In the genomic region with DNA sequence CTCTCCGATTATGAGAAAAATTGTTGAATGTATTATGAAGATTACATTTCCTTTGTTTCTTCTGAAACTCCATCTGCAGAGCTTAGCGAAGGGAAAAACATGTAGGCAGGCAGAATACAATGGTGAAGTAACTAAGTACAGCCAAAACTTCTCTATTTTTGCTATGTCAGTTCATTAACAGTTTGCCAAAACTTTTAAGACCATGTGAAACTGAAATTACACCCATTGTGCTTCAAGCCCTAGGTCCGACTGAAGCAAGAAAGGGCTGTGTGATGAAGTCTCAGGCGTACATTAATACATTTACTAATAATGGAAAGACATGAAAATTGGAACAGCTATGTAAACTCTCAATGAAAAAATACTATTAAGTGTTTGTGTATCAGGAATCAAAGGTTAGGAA, we compare ENCODE assay signal across 10 cellular contexts.
"Had no signal": no experiment of that assay in that cellular context is flagged by ENCODE, and none has a peak within 500 bp of the region (broad histone marks: within the 10 kb centered on the region; RNA-seq: fewer than 3 reads in every experiment).

No MANE protein-coding gene starts in this region.

- H3K9ac ChIP-seq: GM23248 had no signal

- H3K9me3 ChIP-seq: HAP-1 had no signal

- H3K9me3 Mint-ChIP-seq: HFFc6 had no signal

- H3K4me3 ChIP-seq: GM23248, HAP-1 had no signal

- H3K27me3 Mint-ChIP-seq: IgD-negative memory B cell had no signal

- H3K4me3 Mint-ChIP-seq: HFFc6, IgD-negative memory B cell had no signal

- H3K4me1 ChIP-seq: HAP-1 had no signal

- FAIRE-seq: HepG2 had no signal

- H3K27ac ChIP-seq: GM23248, HL-60 had no signal

- DNase-seq: GM23248, GOT3, H7, HFFc6, KBM-7 had no signal

- H3K27ac Mint-ChIP-seq: HFFc6 had no signal

- ATAC-seq: HCT116, HepG2 had no signal

- H2AFZ ChIP-seq: GM23248 had no signal

- H3K36me3 ChIP-seq: HAP-1 had no signal
